1 cellular context compared by ENCODE assay signal in the genomic region with DNA sequence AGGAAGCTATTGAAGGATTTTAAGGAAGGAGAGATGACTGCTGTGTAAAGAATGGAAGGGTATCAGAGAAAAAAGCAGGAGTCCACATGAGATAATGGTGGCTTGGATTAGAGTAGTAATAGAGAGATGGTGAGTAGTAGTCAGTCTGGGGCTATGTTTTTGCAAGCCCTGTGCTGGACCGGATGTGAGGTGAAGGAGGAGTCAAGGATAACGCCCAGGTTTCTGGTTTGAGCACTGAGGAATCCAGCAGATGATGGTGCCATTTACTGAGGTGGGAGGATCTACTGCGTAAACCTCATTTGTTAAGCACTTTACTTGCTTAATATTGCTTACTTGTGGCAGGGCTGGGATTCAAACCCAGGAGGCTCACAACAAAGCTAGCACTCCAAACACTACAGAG.
TF ChIP-seq lines count a peak whose summit lies in the region.

No MANE protein-coding gene starts in this region.

TF ChIP-seq in endothelial cell of umbilical vein, 7 proteins besides CTCF, POLR2A, EP300 and RAD21:
- TF ChIP-seq FOS (IDR thresholded peaks at IDR 0.05; ENCODE audit: borderline replicate concordance, insufficient read depth, low read length) (no peak), GATA2 (IDR thresholded peaks at IDR 0.05; ENCODE audit: insufficient read depth, insufficient read length, low read depth, low read length) (no peak), JUN (IDR thresholded peaks at IDR 0.05; ENCODE audit: borderline replicate concordance, insufficient read depth, insufficient read length, low read depth) (no peak), POLR2AphosphoS5 (IDR thresholded peaks at IDR 0.05; ENCODE audit: insufficient read depth, low read depth, low read length) (no peak), EZH2 (IDR thresholded peaks at IDR 0.05; ENCODE audit: borderline replicate concordance, low read depth, low read length, severe bottlenecking) (no peak), MYC (IDR thresholded peaks at IDR 0.05; ENCODE audit: low read depth, low read length) (no peak)
- TF ChIP-seq, protein P1, sequence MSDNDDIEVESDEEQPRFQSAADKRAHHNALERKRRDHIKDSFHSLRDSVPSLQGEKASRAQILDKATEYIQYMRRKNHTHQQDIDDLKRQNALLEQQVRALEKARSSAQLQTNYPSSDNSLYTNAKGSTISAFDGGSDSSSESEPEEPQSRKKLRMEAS (IDR thresholded peaks at IDR 0.05; ENCODE audit: insufficient read depth, insufficient read length): no peak
